In the genomic region with DNA sequence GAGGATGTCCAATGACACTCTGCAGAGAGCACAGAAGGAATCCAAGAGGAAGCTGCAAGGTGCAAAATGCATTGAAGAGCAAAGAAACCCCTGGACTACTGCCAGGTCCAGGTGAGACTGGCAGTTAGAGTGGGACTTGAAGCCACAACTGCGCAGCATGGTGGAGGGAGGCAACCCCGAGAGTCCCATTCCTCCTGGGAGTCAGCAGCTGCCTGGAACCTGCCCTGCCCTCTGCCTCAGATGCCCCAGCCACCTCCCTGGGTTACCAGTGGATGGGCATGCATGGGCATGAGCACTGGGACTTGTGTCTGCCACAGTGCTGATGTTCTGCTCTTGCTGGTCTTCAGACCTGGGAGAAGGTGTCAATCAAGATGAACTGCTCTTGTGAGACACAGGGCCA, we compare ENCODE assay signal across 14 cellular contexts. TPM values are rescaled to one million over a fixed set of nuclear protein-coding genes. Genes with fewer than 3 reads are reported as not detected.
A peak's percentile ranks its signal among the peaks of the same experiment; 100 is the strongest.
DNase-seq lines count a peak whose midpoint lies in the region; ATAC-seq and TF ChIP-seq lines count a peak whose summit lies in the region.
"Had no signal": no experiment of that assay in that cellular context is flagged by ENCODE, and none has a peak within 500 bp of the region (broad histone marks: within the 10 kb centered on the region; RNA-seq: fewer than 3 reads in every experiment).

No MANE protein-coding gene starts in this region.

- H3K36me3 ChIP-seq in PC-3 (ENCODE audit: low read depth, low read length) (no peaks in the 10 kb centered on the region), stomach (peaks cover 0 to 26% (median 19%) of the 10 kb centered on the region in 4 donors)
- H3K36me3 ChIP-seq: transverse colon had no signal

- H3K27ac ChIP-seq in PC-3 (ENCODE audit: low read length) = no peak overlapping the region
- peak overlapping the region; percentile 77 for H3K27ac ChIP-seq in foreskin keratinocyte
- no peak overlapping the region for H3K27ac ChIP-seq in stomach
- H3K27ac ChIP-seq: Peyer's patch, transverse colon had no signal

- no peak overlapping the region for H3K4me2 ChIP-seq in PC-3 (ENCODE audit: low read length)

- TF ChIP-seq CTCF in PC-3 (conservative IDR thresholded peaks at IDR 0.05; ENCODE audit: low read depth, low read length) (no peak), foreskin keratinocyte (conservative IDR thresholded peaks at IDR 0.05) (no peak), stomach (IDR thresholded peaks at IDR 0.05) (no peak)

- intact Hi-C loops in activated naive CD4-positive, alpha-beta T cell treated with anti-CD3 and anti-CD28 coated beads for 36 hours (cut with micrococcal nuclease) = loop anchor here (1.0 to 10.0 kb wide), 6 partner anchors 51 to 326 kb away; partner anchors contain the start of genes CAPN10 and GPR35
- intact Hi-C loops in PC-3 (cut with micrococcal nuclease) (loop anchor here (2.0 kb wide), 2 partner anchors 46 to 326 kb away; partner anchors contain the start of gene DUSP28), stomach (cut with DNase I; ENCODE audit: low total_unique reads) (no loop called here)

- TF ChIP-seq EP300 in stomach (IDR thresholded peaks at IDR 0.05) = no peak

- H3K27me3 Mint-ChIP-seq in activated naive CD4-positive, alpha-beta T cell treated with anti-CD3 and anti-CD28 coated beads for 36 hours (ENCODE audit: low read depth) = no peaks in the 10 kb centered on the region
- H3K27me3 Mint-ChIP-seq: activated naive CD8-positive, alpha-beta T cell treated with anti-CD3 and anti-CD28 coated beads for 36 hours had no signal

- H3K9ac ChIP-seq in PC-3 (ENCODE audit: low read length) = no peak overlapping the region

- no peak overlapping the region for H3K4me3 Mint-ChIP-seq in activated naive CD4-positive, alpha-beta T cell treated with anti-CD3 and anti-CD28 coated beads for 36 hours
- H3K4me3 Mint-ChIP-seq: activated naive CD8-positive, alpha-beta T cell treated with anti-CD3 and anti-CD28 coated beads for 36 hours had no signal

- POLR2A ChIA-PET in PC-3 (lab: Charles Lee; ENCODE audit: unreplicated experiment) = no interaction called here

- CTCF ChIA-PET in activated naive CD4-positive, alpha-beta T cell treated with anti-CD3 and anti-CD28 coated beads for 36 hours (lab: Charles Lee) = interaction anchor here (0.6 to 1.6 kb wide), 20 partner anchors 10 to 326 kb away, joined by 3 to 15 read pairs (median 5); partner anchors contain the start of genes CAPN10 and RNPEPL1
- CTCF ChIA-PET in PC-3 (lab: Charles Lee) = interaction anchor here (0.6 to 1.0 kb wide), 5 partner anchors 43 to 335 kb away, joined by 3 to 10 read pairs (median 7); no protein-coding TSS in a partner anchor

- H3K9me3 Mint-ChIP-seq in activated naive CD4-positive, alpha-beta T cell treated with anti-CD3 and anti-CD28 coated beads for 36 hours = no peaks in the 10 kb centered on the region
- H3K9me3 Mint-ChIP-seq: activated naive CD8-positive, alpha-beta T cell treated with anti-CD3 and anti-CD28 coated beads for 36 hours had no signal

- H3F3A ChIP-seq in PC-3 (ENCODE audit: low read length, unreplicated experiment) = no peaks in the 10 kb centered on the region

- DNase-seq in activated naive CD4-positive, alpha-beta T cell treated with anti-CD3 and anti-CD28 coated beads for 36 hours = no peak
- no peak for DNase-seq in activated naive CD4-positive, alpha-beta T cell treated with anti-CD3 and anti-CD28 coated beads, Interleukin-2, amount 50 U/mL, for 16 hours
- no peak for DNase-seq in PC-3
- peak; percentile 33 to 50 for DNase-seq in foreskin keratinocyte
- peak; percentile 21 for DNase-seq in stomach
- DNase-seq: activated CD4-positive, alpha-beta T cell treated with anti-CD3 and anti-CD28 coated beads for 48 hours; activated naive CD8-positive, alpha-beta T cell treated with anti-CD3 and anti-CD28 coated beads for 36 hours; NCI-H1092; NCI-H510A treated with DMSO at 0.1 percent for 48 hours; transverse colon had no signal

- H3K9me2 ChIP-seq in PC-3 (replicated peaks; ENCODE audit: low read length) = no peaks in the 10 kb centered on the region

- no peak overlapping the region for H2AFZ ChIP-seq in PC-3 (ENCODE audit: low read length)

- no TSS peak for BruUV-seq in PC-3 (replicated peaks; lab: Mats Ljungman, UMichigan)

- H3K27ac Mint-ChIP-seq in activated naive CD4-positive, alpha-beta T cell treated with anti-CD3 and anti-CD28 coated beads for 36 hours = peak overlapping the region; percentile 84

- H3K4me3 ChIP-seq in PC-3 (ENCODE audit: low read length) (no peak overlapping the region), stomach (no peak overlapping the region)
- H3K4me3 ChIP-seq: Peyer's patch, transverse colon had no signal

- TF ChIP-seq POLR2A in stomach (IDR thresholded peaks at IDR 0.05) = no peak

- no peaks in the 10 kb centered on the region for H3K27me3 ChIP-seq in PC-3 (ENCODE audit: low read length)
- peaks cover 13% of the 10 kb centered on the region for H3K27me3 ChIP-seq in foreskin keratinocyte
- peaks cover 0 to under 1% (median 0%) of the 10 kb centered on the region in 3 donors for H3K27me3 ChIP-seq in stomach
- H3K27me3 ChIP-seq: Peyer's patch, transverse colon had no signal

- H4K20me1 ChIP-seq in PC-3 (ENCODE audit: low read length) = no peaks in the 10 kb centered on the region

- peaks cover 6% of the 10 kb centered on the region for H3K36me3 Mint-ChIP-seq in activated naive CD4-positive, alpha-beta T cell treated with anti-CD3 and anti-CD28 coated beads for 36 hours (ENCODE audit: low read depth)

- ATAC-seq in PC-3 = peak; percentile 12; the same call in 1 of the 2 replicates
- peak; percentile 21 for ATAC-seq in foreskin keratinocyte
- ATAC-seq in HG03354 (IDR thresholded peaks at IDR 0.05; ENCODE audit: poor library complexity, severe bottlenecking, unreplicated experiment) = no peak
- no peak for ATAC-seq in GM18868 (IDR thresholded peaks at IDR 0.05; ENCODE audit: unreplicated experiment)
- ATAC-seq in SK-N-SH treated with all-trans-retinoic acid at 6 μM for 48 hours = no peak

- no peaks in the 10 kb centered on the region for H3K79me2 ChIP-seq in PC-3 (ENCODE audit: low read length)

- H3K4me1 ChIP-seq in PC-3 (ENCODE audit: insufficient read depth, low read length) (no peaks in the 10 kb centered on the region), foreskin keratinocyte (peaks cover 12% of the 10 kb centered on the region), stomach (peaks cover 0 to 13% (median 7%) of the 10 kb centered on the region in 4 donors)

- WGBS in stomach, 5 donors = 90 to 100% (median 91%) methylated on average over 2 of the region's 2 CpGs

- H3K4me1 Mint-ChIP-seq in activated naive CD4-positive, alpha-beta T cell treated with anti-CD3 and anti-CD28 coated beads for 36 hours (ENCODE audit: low read depth) = peaks cover 12% of the 10 kb centered on the region

- H3K9me3 ChIP-seq in PC-3 (ENCODE audit: low read length) = no peaks in the 10 kb centered on the region
- H3K9me3 ChIP-seq in stomach = no peaks in the 10 kb centered on the region
- H3K9me3 ChIP-seq: Peyer's patch, transverse colon had no signal

TF ChIP-seq in SK-N-SH treated with all-trans-retinoic acid at 6 μM for 48 hours, 23 proteins besides CTCF, POLR2A, EP300 and RAD21 (continues in another document):
- TF ChIP-seq POU6F1 (CRISPR knock-in tag; IDR thresholded peaks at IDR 0.05; ENCODE audit: borderline replicate concordance, low read depth) = no peak
- TF ChIP-seq ISL1 (CRISPR knock-in tag; IDR thresholded peaks at IDR 0.05) = no peak
- no peak for TF ChIP-seq CSRNP3 (CRISPR knock-in tag; IDR thresholded peaks at IDR 0.05)
- TF ChIP-seq TOX (CRISPR knock-in tag; IDR thresholded peaks at IDR 0.05; ENCODE audit: borderline replicate concordance) = no peak

RNA-seq across cellular contexts. Expression of gene ANKMY1, which starts 43.2 kb away (rescaled TPM):
- total RNA-seq in activated naive CD4-positive, alpha-beta T cell treated with anti-CD3 and anti-CD28 coated beads for 36 hours = 10 to 100 TPM; 17.0 to 17.4 TPM
- 10.2 and 19.5 TPM in 2 replicates for total RNA-seq in PC-3 (2014; rRNA removed)
- 4.2 and 4.8 TPM in 2 replicates for total RNA-seq in foreskin keratinocyte
- polyA plus RNA-seq in foreskin keratinocyte = 2.8 and 2.9 TPM in 2 replicates
- total RNA-seq in stomach = 10 to 100 TPM in 4 of 5 donors, 1 to 10 TPM in 1; 8.3 to 79.4 (median 20.4) TPM
- 1 to 10 TPM; 3.1 to 8.4 (median 5.8) TPM for polyA plus RNA-seq in stomach

RNA-seq across cellular contexts. Expression of gene DUSP28, which starts 45.5 kb away (rescaled TPM):
- total RNA-seq in activated naive CD4-positive, alpha-beta T cell treated with anti-CD3 and anti-CD28 coated beads for 36 hours = 1 to 10 TPM; 5.1 to 5.6 TPM
- 8.3 and 11.9 TPM in 2 replicates for total RNA-seq in PC-3 (2014; rRNA removed)
- 1.8 and 2.6 TPM in 2 replicates for total RNA-seq in foreskin keratinocyte
- 2.1 and 2.5 TPM in 2 replicates for polyA plus RNA-seq in foreskin keratinocyte
- total RNA-seq in stomach = 10 to 100 TPM in 1 of 5 donors, 1 to 10 TPM in 4; 1.3 to 71.5 (median 2.2) TPM
- polyA plus RNA-seq in stomach = 1 to 10 TPM; 2.7 to 7.0 (median 6.7) TPM

RNA-seq across cellular contexts. Expression of gene RNPEPL1, which starts 53.7 kb away (rescaled TPM):
- 10 to 100 TPM; 40.3 to 44.3 TPM for total RNA-seq in activated naive CD4-positive, alpha-beta T cell treated with anti-CD3 and anti-CD28 coated beads for 36 hours
- 25.8 and 44.5 TPM in 2 replicates for total RNA-seq in PC-3 (2014; rRNA removed)
- total RNA-seq in foreskin keratinocyte = 27.1 and 34.0 TPM in 2 replicates
- 41.6 and 53.0 TPM in 2 replicates for polyA plus RNA-seq in foreskin keratinocyte
- total RNA-seq in stomach = 100 to 1,000 TPM in 3 of 5 donors, 10 to 100 TPM in 2; 32.7 to 196 (median 145) TPM
- polyA plus RNA-seq in stomach = 100 to 1,000 TPM in 2 of 3 donors, 10 to 100 TPM in 1; 93.9 to 136 (median 113) TPM

Comparison
In these comparisons a context has a peak if more than half of its experiments do, and no peak if none do; other contexts are left out.
1. DNase-seq: peak in foreskin keratinocyte (2 of 2) and stomach (single experiment); none in activated naive CD4-positive, alpha-beta T cell treated with anti-CD3 and anti-CD28 coated beads for 36 hours (single experiment), activated naive CD4-positive, alpha-beta T cell treated with anti-CD3 and anti-CD28 coated beads, Interleukin-2, amount 50 U/mL, for 16 hours (single experiment) and PC-3 (single experiment).
2. ATAC-seq: peak in PC-3 (single experiment) and foreskin keratinocyte (single experiment); none in HG03354 (single experiment), GM18868 (single experiment) and SK-N-SH treated with all-trans-retinoic acid at 6 μM for 48 hours (single experiment).